In the genomic region with DNA sequence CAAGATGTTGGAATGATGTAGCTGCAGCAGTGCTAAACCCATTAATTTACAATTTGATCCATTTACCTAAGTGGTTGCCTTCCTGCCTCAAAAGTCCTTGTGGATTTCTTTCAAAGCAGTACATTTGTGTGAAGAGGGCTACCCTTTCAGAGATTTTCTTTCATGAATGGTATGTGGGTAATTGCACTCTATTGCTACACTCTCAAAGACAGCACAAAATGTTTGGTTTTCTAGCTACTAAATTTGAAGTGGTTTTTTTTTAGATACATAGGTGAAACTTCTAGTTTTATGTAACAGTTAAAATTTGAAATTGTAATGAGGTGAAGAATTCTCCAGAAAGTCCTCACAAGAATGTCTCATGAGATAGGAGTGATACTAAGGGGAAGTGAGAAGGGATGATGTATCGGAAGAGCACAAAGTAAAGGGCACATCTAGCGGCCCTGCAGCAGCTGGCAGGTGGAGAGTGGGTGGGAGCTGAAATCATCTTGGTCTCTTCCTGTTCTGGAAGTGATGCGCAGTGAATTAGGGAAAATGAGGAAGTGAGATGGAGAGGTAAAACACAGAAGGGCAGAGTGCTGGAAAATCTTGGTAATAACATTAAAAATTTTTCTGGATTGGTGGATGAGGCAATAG, we compare ENCODE assay signal across 15 cellular contexts.
A peak's percentile ranks its signal among the peaks of the same experiment; 100 is the strongest.
DNase-seq lines count a peak whose midpoint lies in the region; ATAC-seq and TF ChIP-seq lines count a peak whose summit lies in the region.
"Had no signal": no experiment of that assay in that cellular context is flagged by ENCODE, and none has a peak within 500 bp of the region (broad histone marks: within the 10 kb centered on the region; RNA-seq: fewer than 3 reads in every experiment).

No MANE protein-coding gene starts in this region.

- DNase-seq in NCI-H1105 treated with DMSO at 0.1 percent for 48 hours (lab: John Stamatoyannopoulos, UW) (peak; percentile 63), NCI-H1105 (lab: John Stamatoyannopoulos, UW) (no peak), GM23338 (ENCODE audit: low spot score) (no peak), epidermal melanocyte (ENCODE audit: insufficient read length, low spot score) (no peak)
- DNase-seq in stimulated activated naive B cell treated with anti-CD40 and anti-IgM and Interleukin-4, amounts not matched to agents 10 μg/mL and 1 μg/mL and 100 μg/mL, for 72 hours, result peak; percentile 58
- DNase-seq in activated CD4-positive, alpha-beta T cell treated with anti-CD3 and anti-CD28 coated beads, Interleukin-2, amount 50 U/mL, for 1 hour, result no peak
- DNase-seq in CD4-positive, alpha-beta memory T cell, result no peak
- DNase-seq: activated CD8-positive, alpha-beta T cell treated with anti-CD3 and anti-CD28 coated beads, Interleukin-2, amount 10 ng/mL, durations not matched to agents 7 days and 5 days; DMS79 treated with DMSO at 0.1 percent for 48 hours; naive thymus-derived CD8-positive, alpha-beta T cell; NCI-H2029 treated with DMSO at 0.1 percent for 48 hours; SJCRH30; testis had no signal

- H3K4me1 Mint-ChIP-seq in GM23338, result peaks cover 13% of the 10 kb centered on the region
- peaks cover 7 to 14% of the 10 kb centered on the region in 2 donors for H3K4me1 Mint-ChIP-seq in stimulated activated naive B cell treated with anti-CD40 and anti-IgM and Interleukin-4, amounts not matched to agents 10 μg/mL and 1 μg/mL and 100 μg/mL, for 72 hours
- H3K4me1 Mint-ChIP-seq in CD4-positive, alpha-beta memory T cell, result no peaks in the 10 kb centered on the region
- H3K4me1 Mint-ChIP-seq: naive thymus-derived CD8-positive, alpha-beta T cell had no signal

- no peaks in the 10 kb centered on the region for H3K9me3 ChIP-seq in CD4-positive, alpha-beta memory T cell (ENCODE audit: control insufficient read depth in 1 of 2, low read length in 2 of 2)
- H3K9me3 ChIP-seq: SJCRH30, testis had no signal

- CTCF ChIA-PET in CD4-positive, alpha-beta memory T cell (lab: Charles Lee; ENCODE audit: partially characterized antibody), result no interaction called here

- POLR2A ChIA-PET in CD4-positive, alpha-beta memory T cell (lab: Charles Lee; ENCODE audit: partially characterized antibody), result no interaction called here

- H3K27me3 Mint-ChIP-seq in GM23338 (ENCODE audit: insufficient read depth, low read depth, poor library complexity), result peaks cover 4% of the 10 kb centered on the region
- H3K27me3 Mint-ChIP-seq in stimulated activated naive B cell treated with anti-CD40 and anti-IgM and Interleukin-4, amounts not matched to agents 10 μg/mL and 1 μg/mL and 100 μg/mL, for 72 hours, result no peaks in the 10 kb centered on the region
- H3K27me3 Mint-ChIP-seq in CD4-positive, alpha-beta memory T cell, result peaks cover 0 to 1% of the 10 kb centered on the region in 2 donors

- H3K4me3 ChIP-seq in GM23338, result no peak overlapping the region
- no peak overlapping the region for H3K4me3 ChIP-seq in CD4-positive, alpha-beta memory T cell (ENCODE audit: low read length in 2 of 2)
- H3K4me3 ChIP-seq: SJCRH30, testis had no signal

- H3K4me1 ChIP-seq in GM23338 (ENCODE audit: insufficient read depth), result peaks cover 4% of the 10 kb centered on the region; the same call in 1 of the 2 replicates
- H3K4me1 ChIP-seq in CD4-positive, alpha-beta memory T cell (ENCODE audit: insufficient read depth, low read length), result no peaks in the 10 kb centered on the region
- H3K4me1 ChIP-seq: SJCRH30, testis had no signal

- H3K27ac Mint-ChIP-seq in GM23338, result peak overlapping the region; percentile 38; the same call in 1 of the 2 replicates
- peak overlapping the region; percentile 2 for H3K27ac Mint-ChIP-seq in stimulated activated naive B cell treated with anti-CD40 and anti-IgM and Interleukin-4, amounts not matched to agents 10 μg/mL and 1 μg/mL and 100 μg/mL, for 72 hours
- H3K27ac Mint-ChIP-seq in CD4-positive, alpha-beta memory T cell, result no peak overlapping the region
- H3K27ac Mint-ChIP-seq: activated CD8-positive, alpha-beta T cell treated with anti-CD3 and anti-CD28 coated beads, Interleukin-2, amount 10 ng/mL, durations not matched to agents 7 days and 5 days had no signal

- no peaks in the 10 kb centered on the region for H3K27me3 ChIP-seq in GM23338 (ENCODE audit: insufficient read depth)
- H3K27me3 ChIP-seq in CD4-positive, alpha-beta memory T cell (ENCODE audit: insufficient read depth, low read length), result no peaks in the 10 kb centered on the region
- H3K27me3 ChIP-seq: testis had no signal

- TF ChIP-seq CTCF in GM23338 (conservative IDR thresholded peaks at IDR 0.05; ENCODE audit: low read depth in 2 of 2), result no peak

- H3K36me3 Mint-ChIP-seq in GM23338 (ENCODE audit: low read depth), result no peaks in the 10 kb centered on the region
- no peaks in the 10 kb centered on the region for H3K36me3 Mint-ChIP-seq in stimulated activated naive B cell treated with anti-CD40 and anti-IgM and Interleukin-4, amounts not matched to agents 10 μg/mL and 1 μg/mL and 100 μg/mL, for 72 hours
- H3K36me3 Mint-ChIP-seq in CD4-positive, alpha-beta memory T cell, result no peaks in the 10 kb centered on the region
- H3K36me3 Mint-ChIP-seq: naive thymus-derived CD8-positive, alpha-beta T cell had no signal

- no peaks in the 10 kb centered on the region for H3K36me3 ChIP-seq in GM23338 (ENCODE audit: insufficient read depth)
- H3K36me3 ChIP-seq in CD4-positive, alpha-beta memory T cell (ENCODE audit: insufficient read depth, low read length), result no peaks in the 10 kb centered on the region
- H3K36me3 ChIP-seq: SJCRH30 had no signal

- H3K27ac ChIP-seq in GM23338 (ENCODE audit: low read depth), result no peak overlapping the region
- H3K27ac ChIP-seq in CD4-positive, alpha-beta memory T cell (ENCODE audit: low read depth, low read length), result no peak overlapping the region
- H3K27ac ChIP-seq: 22Rv1, SJCRH30, testis had no signal

- intact Hi-C loops in CD4-positive, alpha-beta memory T cell (cut with micrococcal nuclease), result no loop called here

- H3K79me2 ChIP-seq in GM23338 (replicated peaks; ENCODE audit: insufficient read depth), result no peaks in the 10 kb centered on the region

- H3F3A ChIP-seq in GM23338 (replicated peaks; ENCODE audit: low read depth), result no peaks in the 10 kb centered on the region

- no peaks in the 10 kb centered on the region for H3K9me3 Mint-ChIP-seq in GM23338
- no peaks in the 10 kb centered on the region for H3K9me3 Mint-ChIP-seq in stimulated activated naive B cell treated with anti-CD40 and anti-IgM and Interleukin-4, amounts not matched to agents 10 μg/mL and 1 μg/mL and 100 μg/mL, for 72 hours
- H3K9me3 Mint-ChIP-seq in CD4-positive, alpha-beta memory T cell, result no peaks in the 10 kb centered on the region
- H3K9me3 Mint-ChIP-seq: naive thymus-derived CD8-positive, alpha-beta T cell had no signal

- H3K4me2 ChIP-seq in GM23338, result no peak overlapping the region

- H3K4me3 Mint-ChIP-seq in GM23338, result no peak overlapping the region
- H3K4me3 Mint-ChIP-seq in stimulated activated naive B cell treated with anti-CD40 and anti-IgM and Interleukin-4, amounts not matched to agents 10 μg/mL and 1 μg/mL and 100 μg/mL, for 72 hours, result peak overlapping the region; percentile 4 to 46
- H3K4me3 Mint-ChIP-seq in CD4-positive, alpha-beta memory T cell, result no peak overlapping the region
- H3K4me3 Mint-ChIP-seq: activated CD8-positive, alpha-beta T cell treated with anti-CD3 and anti-CD28 coated beads, Interleukin-2, amount 10 ng/mL, durations not matched to agents 7 days and 5 days; naive thymus-derived CD8-positive, alpha-beta T cell had no signal

- ATAC-seq in GM23338, result no peak
- peak; percentile 92 for ATAC-seq in HG03432 (IDR thresholded peaks at IDR 0.05; ENCODE audit: unreplicated experiment)
- ATAC-seq in stimulated activated naive B cell treated with anti-CD40 and anti-IgM and Interleukin-4, amounts not matched to agents 10 μg/mL and 1 μg/mL and 100 μg/mL, for 72 hours (replicated peaks), result peak; percentile 98
- ATAC-seq: activated CD8-positive, alpha-beta T cell treated with anti-CD3 and anti-CD28 coated beads, Interleukin-2, amount 10 ng/mL, durations not matched to agents 7 days and 5 days; naive thymus-derived CD8-positive, alpha-beta T cell had no signal

- H4K20me1 ChIP-seq in GM23338 (replicated peaks; ENCODE audit: insufficient read depth), result no peaks in the 10 kb centered on the region

- H3K9me2 ChIP-seq in GM23338 (ENCODE audit: insufficient read depth), result no peaks in the 10 kb centered on the region

- H2AFZ ChIP-seq in GM23338, result no peak overlapping the region

TF ChIP-seq in GM23338, 12 proteins besides CTCF, POLR2A, EP300 and RAD21 (continues in another document):
- no peak for TF ChIP-seq EZH2 (IDR thresholded peaks at IDR 0.05; ENCODE audit: low read depth, unreplicated experiment)
- no peak for TF ChIP-seq EZH2phosphoT487 (IDR thresholded peaks at IDR 0.05; ENCODE audit: unreplicated experiment)
- no peak for TF ChIP-seq CREB1 (CRISPR knock-in tag; IDR thresholded peaks at IDR 0.05; ENCODE audit: low read depth)
- TF ChIP-seq NANOG (IDR thresholded peaks at IDR 0.05; ENCODE audit: borderline replicate concordance), result no peak
- TF ChIP-seq STAT1 (IDR thresholded peaks at IDR 0.05; ENCODE audit: unreplicated experiment), result no peak
- no peak for TF ChIP-seq JUNB (IDR thresholded peaks at IDR 0.05; ENCODE audit: unreplicated experiment)
- TF ChIP-seq, protein P1, sequence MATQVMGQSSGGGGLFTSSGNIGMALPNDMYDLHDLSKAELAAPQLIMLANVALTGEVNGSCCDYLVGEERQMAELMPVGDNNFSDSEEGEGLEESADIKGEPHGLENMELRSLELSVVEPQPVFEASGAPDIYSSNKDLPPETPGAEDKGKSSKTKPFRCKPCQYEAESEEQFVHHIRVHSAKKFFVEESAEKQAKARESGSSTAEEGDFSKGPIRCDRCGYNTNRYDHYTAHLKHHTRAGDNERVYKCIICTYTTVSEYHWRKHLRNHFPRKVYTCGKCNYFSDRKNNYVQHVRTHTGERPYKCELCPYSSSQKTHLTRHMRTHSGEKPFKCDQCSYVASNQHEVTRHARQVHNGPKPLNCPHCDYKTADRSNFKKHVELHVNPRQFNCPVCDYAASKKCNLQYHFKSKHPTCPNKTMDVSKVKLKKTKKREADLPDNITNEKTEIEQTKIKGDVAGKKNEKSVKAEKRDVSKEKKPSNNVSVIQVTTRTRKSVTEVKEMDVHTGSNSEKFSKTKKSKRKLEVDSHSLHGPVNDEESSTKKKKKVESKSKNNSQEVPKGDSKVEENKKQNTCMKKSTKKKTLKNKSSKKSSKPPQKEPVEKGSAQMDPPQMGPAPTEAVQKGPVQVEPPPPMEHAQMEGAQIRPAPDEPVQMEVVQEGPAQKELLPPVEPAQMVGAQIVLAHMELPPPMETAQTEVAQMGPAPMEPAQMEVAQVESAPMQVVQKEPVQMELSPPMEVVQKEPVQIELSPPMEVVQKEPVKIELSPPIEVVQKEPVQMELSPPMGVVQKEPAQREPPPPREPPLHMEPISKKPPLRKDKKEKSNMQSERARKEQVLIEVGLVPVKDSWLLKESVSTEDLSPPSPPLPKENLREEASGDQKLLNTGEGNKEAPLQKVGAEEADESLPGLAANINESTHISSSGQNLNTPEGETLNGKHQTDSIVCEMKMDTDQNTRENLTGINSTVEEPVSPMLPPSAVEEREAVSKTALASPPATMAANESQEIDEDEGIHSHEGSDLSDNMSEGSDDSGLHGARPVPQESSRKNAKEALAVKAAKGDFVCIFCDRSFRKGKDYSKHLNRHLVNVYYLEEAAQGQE (IDR thresholded peaks at IDR 0.05; ENCODE audit: unreplicated experiment), result no peak
- TF ChIP-seq ZNF331 (CRISPR knock-in tag; IDR thresholded peaks at IDR 0.05; ENCODE audit: low read depth), result no peak
- TF ChIP-seq ZNF114 (CRISPR knock-in tag; IDR thresholded peaks at IDR 0.05), result no peak

Comparison
In these comparisons a context has a peak if more than half of its experiments do, and no peak if none do; other contexts are left out.
1. DNase-seq: peak in NCI-H1105 treated with DMSO at 0.1 percent for 48 hours (single experiment) and stimulated activated naive B cell treated with anti-CD40 and anti-IgM and Interleukin-4, amounts not matched to agents 10 μg/mL and 1 μg/mL and 100 μg/mL, for 72 hours (single experiment); none in NCI-H1105 (single experiment), GM23338 (single experiment), activated CD4-positive, alpha-beta T cell treated with anti-CD3 and anti-CD28 coated beads, Interleukin-2, amount 50 U/mL, for 1 hour (single experiment), CD4-positive, alpha-beta memory T cell (0 of 5) and epidermal melanocyte (single experiment).
2. H3K27ac Mint-ChIP-seq: peak in GM23338 (single experiment) and stimulated activated naive B cell treated with anti-CD40 and anti-IgM and Interleukin-4, amounts not matched to agents 10 μg/mL and 1 μg/mL and 100 μg/mL, for 72 hours (single experiment); none in CD4-positive, alpha-beta memory T cell (0 of 7).
3. H3K4me3 Mint-ChIP-seq: peak in stimulated activated naive B cell treated with anti-CD40 and anti-IgM and Interleukin-4, amounts not matched to agents 10 μg/mL and 1 μg/mL and 100 μg/mL, for 72 hours (2 of 2); none in GM23338 (single experiment) and CD4-positive, alpha-beta memory T cell (0 of 8).